Comparison of ENCODE assay signal across 1 cellular context in genomic region chr7:5350174-5350463, GRCh38.
TF ChIP-seq lines count a peak whose summit lies in the region.

No MANE protein-coding gene starts in this region.

TF ChIP-seq in GM23338, 12 proteins besides CTCF, POLR2A, EP300 and RAD21 (continued from another document):
- TF ChIP-seq, protein P1, sequence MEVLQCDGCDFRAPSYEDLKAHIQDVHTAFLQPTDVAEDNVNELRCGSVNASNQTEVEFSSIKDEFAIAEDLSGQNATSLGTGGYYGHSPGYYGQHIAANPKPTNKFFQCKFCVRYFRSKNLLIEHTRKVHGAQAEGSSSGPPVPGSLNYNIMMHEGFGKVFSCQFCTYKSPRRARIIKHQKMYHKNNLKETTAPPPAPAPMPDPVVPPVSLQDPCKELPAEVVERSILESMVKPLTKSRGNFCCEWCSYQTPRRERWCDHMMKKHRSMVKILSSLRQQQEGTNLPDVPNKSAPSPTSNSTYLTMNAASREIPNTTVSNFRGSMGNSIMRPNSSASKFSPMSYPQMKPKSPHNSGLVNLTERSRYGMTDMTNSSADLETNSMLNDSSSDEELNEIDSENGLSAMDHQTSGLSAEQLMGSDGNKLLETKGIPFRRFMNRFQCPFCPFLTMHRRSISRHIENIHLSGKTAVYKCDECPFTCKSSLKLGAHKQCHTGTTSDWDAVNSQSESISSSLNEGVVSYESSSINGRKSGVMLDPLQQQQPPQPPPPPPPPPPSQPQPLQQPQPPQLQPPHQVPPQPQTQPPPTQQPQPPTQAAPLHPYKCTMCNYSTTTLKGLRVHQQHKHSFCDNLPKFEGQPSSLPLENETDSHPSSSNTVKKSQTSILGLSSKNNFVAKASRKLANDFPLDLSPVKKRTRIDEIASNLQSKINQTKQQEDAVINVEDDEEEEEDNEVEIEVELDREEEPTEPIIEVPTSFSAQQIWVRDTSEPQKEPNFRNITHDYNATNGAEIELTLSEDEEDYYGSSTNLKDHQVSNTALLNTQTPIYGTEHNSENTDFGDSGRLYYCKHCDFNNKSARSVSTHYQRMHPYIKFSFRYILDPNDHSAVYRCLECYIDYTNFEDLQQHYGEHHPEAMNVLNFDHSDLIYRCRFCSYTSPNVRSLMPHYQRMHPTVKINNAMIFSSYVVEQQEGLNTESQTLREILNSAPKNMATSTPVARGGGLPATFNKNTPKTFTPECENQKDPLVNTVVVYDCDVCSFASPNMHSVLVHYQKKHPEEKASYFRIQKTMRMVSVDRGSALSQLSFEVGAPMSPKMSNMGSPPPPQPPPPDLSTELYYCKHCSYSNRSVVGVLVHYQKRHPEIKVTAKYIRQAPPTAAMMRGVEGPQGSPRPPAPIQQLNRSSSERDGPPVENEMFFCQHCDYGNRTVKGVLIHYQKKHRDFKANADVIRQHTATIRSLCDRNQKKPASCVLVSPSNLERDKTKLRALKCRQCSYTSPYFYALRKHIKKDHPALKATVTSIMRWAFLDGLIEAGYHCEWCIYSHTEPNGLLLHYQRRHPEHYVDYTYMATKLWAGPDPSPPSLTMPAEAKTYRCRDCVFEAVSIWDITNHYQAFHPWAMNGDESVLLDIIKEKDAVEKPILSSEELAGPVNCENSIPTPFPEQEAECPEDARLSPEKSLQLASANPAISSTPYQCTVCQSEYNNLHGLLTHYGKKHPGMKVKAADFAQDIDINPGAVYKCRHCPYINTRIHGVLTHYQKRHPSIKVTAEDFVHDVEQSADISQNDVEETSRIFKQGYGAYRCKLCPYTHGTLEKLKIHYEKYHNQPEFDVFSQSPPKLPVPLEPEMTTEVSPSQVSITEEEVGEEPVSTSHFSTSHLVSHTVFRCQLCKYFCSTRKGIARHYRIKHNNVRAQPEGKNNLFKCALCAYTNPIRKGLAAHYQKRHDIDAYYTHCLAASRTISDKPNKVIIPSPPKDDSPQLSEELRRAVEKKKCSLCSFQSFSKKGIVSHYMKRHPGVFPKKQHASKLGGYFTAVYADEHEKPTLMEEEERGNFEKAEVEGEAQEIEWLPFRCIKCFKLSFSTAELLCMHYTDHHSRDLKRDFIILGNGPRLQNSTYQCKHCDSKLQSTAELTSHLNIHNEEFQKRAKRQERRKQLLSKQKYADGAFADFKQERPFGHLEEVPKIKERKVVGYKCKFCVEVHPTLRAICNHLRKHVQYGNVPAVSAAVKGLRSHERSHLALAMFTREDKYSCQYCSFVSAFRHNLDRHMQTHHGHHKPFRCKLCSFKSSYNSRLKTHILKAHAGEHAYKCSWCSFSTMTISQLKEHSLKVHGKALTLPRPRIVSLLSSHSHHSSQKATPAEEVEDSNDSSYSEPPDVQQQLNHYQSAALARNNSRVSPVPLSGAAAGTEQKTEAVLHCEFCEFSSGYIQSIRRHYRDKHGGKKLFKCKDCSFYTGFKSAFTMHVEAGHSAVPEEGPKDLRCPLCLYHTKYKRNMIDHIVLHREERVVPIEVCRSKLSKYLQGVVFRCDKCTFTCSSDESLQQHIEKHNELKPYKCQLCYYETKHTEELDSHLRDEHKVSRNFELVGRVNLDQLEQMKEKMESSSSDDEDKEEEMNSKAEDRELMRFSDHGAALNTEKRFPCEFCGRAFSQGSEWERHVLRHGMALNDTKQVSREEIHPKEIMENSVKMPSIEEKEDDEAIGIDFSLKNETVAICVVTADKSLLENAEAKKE (CRISPR knock-in tag; IDR thresholded peaks at IDR 0.05) = no peak
- TF ChIP-seq JUNB (IDR thresholded peaks at IDR 0.05; ENCODE audit: unreplicated experiment) = no peak
- no peak for TF ChIP-seq NANOG (IDR thresholded peaks at IDR 0.05; ENCODE audit: borderline replicate concordance)
